Comparison of ENCODE assay signal across 1 cellular context in the genomic region with DNA sequence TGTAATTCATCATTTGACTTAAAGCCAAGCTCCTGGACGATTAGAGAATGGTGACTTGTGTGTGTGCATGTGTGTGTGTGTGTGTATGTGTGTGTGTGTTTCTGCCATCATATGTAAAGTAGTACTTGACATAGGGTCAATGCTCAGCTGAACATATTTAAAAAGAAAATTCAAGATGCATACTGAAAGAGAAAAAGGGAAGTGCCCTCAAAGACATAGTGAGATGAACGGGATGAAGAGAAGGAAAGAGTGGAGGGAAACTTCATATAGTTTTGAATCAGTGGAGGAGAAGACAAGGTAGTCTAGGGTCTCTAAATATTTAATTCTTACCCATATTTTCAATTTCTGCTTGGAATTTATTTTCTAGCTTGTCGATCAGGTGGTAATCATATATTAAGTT.
A peak's percentile ranks its signal among the peaks of the same experiment; 100 is the strongest.
TF ChIP-seq lines count a peak whose summit lies in the region.

No MANE protein-coding gene starts in this region.

TF ChIP-seq in K562, 482 proteins besides CTCF, POLR2A, EP300 and RAD21:
- TF ChIP-seq SPI1 (IDR thresholded peaks at IDR 0.05; ENCODE audit: borderline replicate concordance, low read depth, low read length) (peak; percentile 79; the same call in 1 of the 2 replicates), PTBP1 (IDR thresholded peaks at IDR 0.05; ENCODE audit: low read depth, low read length) (no peak)
